ENCODE assay signal across 8 cellular contexts in genomic region chr2:99490088-99491065, GRCh38. TPM values are rescaled to one million over a fixed set of nuclear protein-coding genes. Genes with fewer than 3 reads are reported as not detected.
A peak's percentile ranks its signal among the peaks of the same experiment; 100 is the strongest.
DNase-seq lines count a peak whose midpoint lies in the region; ATAC-seq and TF ChIP-seq lines count a peak whose summit lies in the region.

No MANE protein-coding gene starts in this region.

- WGBS in suprapubic skin, result 4% methylated on average over 25 of the region's 81 CpGs

- no peak for TF ChIP-seq EP300 in suprapubic skin (IDR thresholded peaks at IDR 0.05)

- no peaks in the 10 kb centered on the region for H3K9me3 Mint-ChIP-seq in activated naive CD4-positive, alpha-beta T cell treated with anti-CD3 and anti-CD28 coated beads, Interleukin-2, amount 50 U/mL, for 72 hours

- peak; percentile 73 for TF ChIP-seq CTCF in NB4 (IDR thresholded peaks at IDR 0.05; ENCODE audit: low read depth, low read length)
- TF ChIP-seq CTCF in suprapubic skin (IDR thresholded peaks at IDR 0.05), result peak; percentile 68 to 83

- ATAC-seq in HG02588 (IDR thresholded peaks at IDR 0.05; ENCODE audit: unreplicated experiment), result peak; percentile 75
- peak; percentile 87 to 90 for ATAC-seq in activated naive CD4-positive, alpha-beta T cell treated with anti-CD3 and anti-CD28 coated beads, Interleukin-2, amount 50 U/mL, for 72 hours

- H3K36me3 ChIP-seq in SK-N-MC (ENCODE audit: insufficient read depth, low read length) (no peaks in the 10 kb centered on the region), suprapubic skin (no peaks in the 10 kb centered on the region)

- H3K36me3 Mint-ChIP-seq in activated naive CD4-positive, alpha-beta T cell treated with anti-CD3 and anti-CD28 coated beads, Interleukin-2, amount 50 U/mL, for 72 hours, result peaks cover 7 to 10% of the 10 kb centered on the region in 2 donors

- peaks cover 23% of the 10 kb centered on the region for H3K4me1 ChIP-seq in suprapubic skin

- H3K9ac ChIP-seq in SK-N-MC (ENCODE audit: insufficient read length), result peak overlapping the region; percentile 77

- H3K4me3 ChIP-seq in GM08714 (ENCODE audit: low read length), result peak overlapping the region; percentile 82; the same call in 1 of the 2 replicates
- H3K4me3 ChIP-seq in NB4 (ENCODE audit: low read depth, low read length), result peak overlapping the region; percentile 71
- H3K4me3 ChIP-seq in SK-N-MC, result peak overlapping the region; percentile 98
- peak overlapping the region; percentile 94 for H3K4me3 ChIP-seq in suprapubic skin

- no peaks in the 10 kb centered on the region for H3K9me3 ChIP-seq in SK-N-MC (ENCODE audit: low read depth, low read length)
- no peaks in the 10 kb centered on the region for H3K9me3 ChIP-seq in suprapubic skin

- H3K27ac ChIP-seq in SK-N-MC, result no peak overlapping the region
- H3K27ac ChIP-seq in suprapubic skin, result peak overlapping the region; percentile 99

- peak overlapping the region; percentile 81 to 93 for H3K27ac Mint-ChIP-seq in activated naive CD4-positive, alpha-beta T cell treated with anti-CD3 and anti-CD28 coated beads, Interleukin-2, amount 50 U/mL, for 72 hours

- DNase-seq in NB4 (ENCODE audit: low read depth), result peak; percentile 97
- DNase-seq in SK-N-MC (ENCODE audit: low read depth, low spot score), result peak; percentile 82
- peak; percentile 89 to 96 for DNase-seq in activated naive CD4-positive, alpha-beta T cell treated with anti-CD3 and anti-CD28 coated beads, Interleukin-2, amount 50 U/mL, for 72 hours (ENCODE audit: low spot score in 2 of 2)
- peak; percentile 76 for DNase-seq in glomerular endothelial cell (ENCODE audit: extremely low read depth, low read depth, low spot score)
- DNase-seq in nucleus accumbens (lab: John Stamatoyannopoulos, UW), result peak; percentile 46 to 99 (median 92)
- DNase-seq in suprapubic skin (ENCODE audit: low spot score in 2 of 2), result peak; percentile 92 to 94

- TF ChIP-seq POLR2A in NB4 (IDR thresholded peaks at IDR 0.05; ENCODE audit: extremely low read depth, insufficient read length), result peak; percentile 50
- no peak for TF ChIP-seq POLR2A in suprapubic skin (IDR thresholded peaks at IDR 0.05)

- no peaks in the 10 kb centered on the region for H3K27me3 ChIP-seq in suprapubic skin

RNA-seq across cellular contexts. Expression of gene REV1, which starts 0.6 kb away (rescaled TPM):
- 10 to 100 TPM; 45.8 to 60.3 TPM for total RNA-seq in activated naive CD4-positive, alpha-beta T cell treated with anti-CD3 and anti-CD28 coated beads, Interleukin-2, amount 50 U/mL, for 72 hours
- 27.1 and 36.0 TPM in 2 replicates for total RNA-seq in glomerular endothelial cell
- total RNA-seq in suprapubic skin, result 10 to 100 TPM; 43.1 to 99.9 (median 53.5) TPM
